Comparison of ENCODE assay signal across 21 cellular contexts in genomic region chr15:48564690-48565089, GRCh38.
"Had no signal": no experiment of that assay in that cellular context is flagged by ENCODE, and none has a peak within 500 bp of the region (broad histone marks: within the 10 kb centered on the region; RNA-seq: fewer than 3 reads in every experiment).

No MANE protein-coding gene starts in this region.

- H3K27ac ChIP-seq: adrenal gland, heart right ventricle, prostate gland, upper lobe of left lung had no signal

- H3K27me3 ChIP-seq: adrenal gland, gastroesophageal sphincter, heart right ventricle, upper lobe of left lung had no signal

- H3K36me3 Mint-ChIP-seq: natural killer cell, T-cell had no signal

- H3K36me3 ChIP-seq: adrenal gland, gastroesophageal sphincter, heart right ventricle, prostate gland, upper lobe of left lung had no signal

- H3K9me3 Mint-ChIP-seq: activated T-helper 2 cell treated with anti-CD3 and anti-CD28 coated beads, Interferon-gamma antibody, Interleukin-2, Interleukin-4, amounts not matched to agents 10 μg/mL and 5 μg/mL and 100 μg/mL, durations not matched to agents 14 hours and 24 hours and 36 hours; stimulated activated naive CD8-positive, alpha-beta T cell treated with anti-CD3 and anti-CD28 coated beads, Interleukin-15, Interleukin-2, amounts not matched to agents 100 ng/mL and 50 ng/mL, for 24 hours; T-cell had no signal

- H3K9me3 ChIP-seq: adrenal gland, gastroesophageal sphincter, heart right ventricle, mucosa of descending colon, prostate gland, upper lobe of left lung had no signal

- DNase-seq: activated CD4-positive, CD25-positive, alpha-beta regulatory T cell treated with anti-CD3 and anti-CD28 coated beads, Interleukin-2, amount 50 U/mL, for 72 hours; activated naive CD4-positive, alpha-beta T cell treated with anti-CD3 and anti-CD28 coated beads, Interleukin-2, amount 50 U/mL, for 16 hours; activated T-cell treated with anti-CD3 and anti-CD28 coated beads, Interleukin-2, amount 50 U/mL, for 1 hour; adrenal gland; central memory CD4-positive, alpha-beta T cell; cortex of kidney; effector CD4-positive, alpha-beta T cell; heart right ventricle; islet precursor cell; mucosa of descending colon; natural killer cell; occipital lobe; right cardiac atrium; T-cell; T-helper 9 cell; upper lobe of left lung had no signal

- H3K27ac Mint-ChIP-seq: activated T-helper 2 cell treated with anti-CD3 and anti-CD28 coated beads, Interferon-gamma antibody, Interleukin-2, Interleukin-4, amounts not matched to agents 10 μg/mL and 5 μg/mL and 100 μg/mL, durations not matched to agents 14 hours and 24 hours and 36 hours; natural killer cell; stimulated activated naive CD8-positive, alpha-beta T cell treated with anti-CD3 and anti-CD28 coated beads, Interleukin-15, Interleukin-2, amounts not matched to agents 100 ng/mL and 50 ng/mL, for 24 hours; T-cell had no signal

- H3K4me3 Mint-ChIP-seq: natural killer cell; stimulated activated naive CD8-positive, alpha-beta T cell treated with anti-CD3 and anti-CD28 coated beads, Interleukin-15, Interleukin-2, amounts not matched to agents 100 ng/mL and 50 ng/mL, for 24 hours; T-cell had no signal

- H3K4me3 ChIP-seq: adrenal gland, gastroesophageal sphincter, heart right ventricle, mucosa of descending colon, prostate gland, upper lobe of left lung had no signal

- H3K4me1 Mint-ChIP-seq: natural killer cell, T-cell had no signal

- H3K27me3 Mint-ChIP-seq: stimulated activated naive CD8-positive, alpha-beta T cell treated with anti-CD3 and anti-CD28 coated beads, Interleukin-15, Interleukin-2, amounts not matched to agents 100 ng/mL and 50 ng/mL, for 24 hours had no signal

- ATAC-seq: gastroesophageal sphincter, heart right ventricle, left lobe of liver, mucosa of descending colon, natural killer cell, right cardiac atrium, T-cell had no signal

- H3K4me1 ChIP-seq: prostate gland had no signal
